ENCODE assay signal across 18 cellular contexts in genomic region chr17:71600137-71600789, GRCh38.
DNase-seq lines count a peak whose midpoint lies in the region; ATAC-seq and TF ChIP-seq lines count a peak whose summit lies in the region.
"Had no signal": no experiment of that assay in that cellular context is flagged by ENCODE, and none has a peak within 500 bp of the region (broad histone marks: within the 10 kb centered on the region; RNA-seq: fewer than 3 reads in every experiment).

No MANE protein-coding gene starts in this region.

- H3K4ac ChIP-seq in trophoblast cell (ENCODE audit: low read depth, low read length): no peak overlapping the region

- H2AFZ ChIP-seq in fibroblast of lung (ENCODE audit: low read length): peak overlapping the region; percentile 27
- H2AFZ ChIP-seq in trophoblast cell (ENCODE audit: insufficient read depth, low read length, poor library complexity): no peak overlapping the region
- H2AFZ ChIP-seq: PC-9 had no signal

- no peak overlapping the region for H3K23ac ChIP-seq in trophoblast cell (ENCODE audit: low read length)

- POLR2A ChIA-PET in HEK293T (lab: Yijun Ruan, JAX): no interaction called here

- H3K79me2 ChIP-seq in fibroblast of lung (ENCODE audit: control insufficient read depth, insufficient read depth, low read length) (no peaks in the 10 kb centered on the region), trophoblast cell (ENCODE audit: control insufficient read depth, insufficient read depth, low read length, poor library complexity) (no peaks in the 10 kb centered on the region)

- H4K12ac ChIP-seq in trophoblast cell (ENCODE audit: low read depth, low read length): no peak overlapping the region

- peak overlapping the region in 1 of 4 experiments; percentile 19 for H3K4me3 ChIP-seq in fibroblast of lung (replicated peaks in 1 of 4; ENCODE audit: control extremely low read depth in 1 of 4, insufficient read depth in 1 of 4, low read depth in 3 of 4, low read length in 4 of 4)
- no peak overlapping the region for H3K4me3 ChIP-seq in trophoblast cell (ENCODE audit: low read depth, low read length)
- H3K4me3 ChIP-seq: PC-9 had no signal

- no peak overlapping the region for H3K9ac ChIP-seq in fibroblast of lung (ENCODE audit: insufficient read depth, low read length)
- H3K9ac ChIP-seq in trophoblast cell (ENCODE audit: low read length): no peak overlapping the region
- H3K9ac ChIP-seq: SK-N-SH had no signal

- no peaks in the 10 kb centered on the region for H3K9me3 ChIP-seq in fibroblast of lung (ENCODE audit: control insufficient read depth, insufficient read depth, low read depth, low read length)
- H3K9me3 ChIP-seq in trophoblast cell (ENCODE audit: insufficient read depth, low read depth, low read length): no peaks in the 10 kb centered on the region
- H3K9me3 ChIP-seq: BE2C, SK-N-SH had no signal

- H3K27me3 ChIP-seq in fibroblast of lung (ENCODE audit: control insufficient read depth, insufficient read depth, low read length): no peaks in the 10 kb centered on the region
- no peaks in the 10 kb centered on the region for H3K27me3 ChIP-seq in trophoblast cell (ENCODE audit: insufficient read depth, low read length)
- H3K27me3 ChIP-seq: BE2C had no signal

- H2BK12ac ChIP-seq in trophoblast cell (ENCODE audit: low read length): peak overlapping the region; percentile 64

- no peak overlapping the region for H2AK5ac ChIP-seq in trophoblast cell (ENCODE audit: low read length)

- no peak overlapping the region for H3K18ac ChIP-seq in trophoblast cell (ENCODE audit: low read length)

- no peak overlapping the region for H3K14ac ChIP-seq in trophoblast cell (ENCODE audit: low read length)

- H2BK5ac ChIP-seq in trophoblast cell (ENCODE audit: low read depth, low read length, poor library complexity): no peak overlapping the region

- TF ChIP-seq CTCF in fibroblast of lung (conservative IDR thresholded peaks at IDR 0.05 in 1 of 2, IDR thresholded peaks at IDR 0.05 in 1 of 2; ENCODE audit: low read depth in 1 of 2, low read length in 2 of 2): no peak

- H2BK120ac ChIP-seq in trophoblast cell (ENCODE audit: insufficient read depth, low read length, poor library complexity): no peak overlapping the region

- no peak for ATAC-seq in HG03521 (IDR thresholded peaks at IDR 0.05; ENCODE audit: unreplicated experiment)
- ATAC-seq: CD8-positive, alpha-beta T cell had no signal

- H3K27ac ChIP-seq in fibroblast of lung (ENCODE audit: insufficient read depth, low read length): no peak overlapping the region
- no peak overlapping the region for H3K27ac ChIP-seq in trophoblast cell (ENCODE audit: low read depth, low read length)
- H3K27ac ChIP-seq: PC-9 had no signal

- H3K4me1 ChIP-seq in fibroblast of lung (ENCODE audit: control insufficient read depth, extremely low read depth, insufficient read depth, low read length) (no peaks in the 10 kb centered on the region), trophoblast cell (ENCODE audit: control insufficient read depth in 1 of 2, insufficient read depth in 2 of 2, low read length in 2 of 2) (peaks cover 0 to 2% of the 10 kb centered on the region in 2 experiments)
- H3K4me1 ChIP-seq: BE2C had no signal

- WGBS in trophoblast cell (ENCODE audit: extremely low coverage, insufficient coverage, insufficient read length): no CpG with 5 or more reads among the region's 8 CpGs

- peak; percentile 55 for DNase-seq in Daoy (ENCODE audit: low read depth)
- peak; percentile 13 for DNase-seq in HEK293T (ENCODE audit: extremely low spot score)
- peak in 1 of 2 donors; percentile 37 for DNase-seq in fibroblast of lung (ENCODE audit: low read depth in 2 of 2)
- no peak for DNase-seq in trophoblast cell
- DNase-seq in A172 (ENCODE audit: low spot score): no peak
- DNase-seq in GM19238 (ENCODE audit: insufficient read length, low spot score): no peak
- DNase-seq: BE2C; CD8-positive, alpha-beta T cell; DND-41; GF-D8; H9; Karpas-422; NCI-H1417 treated with DMSO at 0.1 percent for 48 hours; NCI-H2081; NCI-H524; PC-9; SK-N-SH had no signal

- peak overlapping the region; percentile 13 for H3K4me2 ChIP-seq in fibroblast of lung (ENCODE audit: extremely low read depth, insufficient read depth, low read length)
- H3K4me2 ChIP-seq in trophoblast cell (ENCODE audit: low read length): no peak overlapping the region
- H3K4me2 ChIP-seq: PC-9, SK-N-SH had no signal

- no peak overlapping the region for H4K8ac ChIP-seq in trophoblast cell (ENCODE audit: low read depth, low read length)

- CTCF ChIA-PET in HEK293T (lab: Yijun Ruan, JAX): no interaction called here

- no peaks in the 10 kb centered on the region for H4K20me1 ChIP-seq in fibroblast of lung (ENCODE audit: control insufficient read depth, extremely low read depth, insufficient read depth, low read length)

- H3K79me1 ChIP-seq in trophoblast cell (ENCODE audit: low read length): no peaks in the 10 kb centered on the region

- no peaks in the 10 kb centered on the region for H3K36me3 ChIP-seq in fibroblast of lung (ENCODE audit: control insufficient read depth, insufficient read depth, low read length)
- no peaks in the 10 kb centered on the region for H3K36me3 ChIP-seq in trophoblast cell (ENCODE audit: control insufficient read depth in 1 of 2, insufficient read depth in 2 of 2, low read length in 2 of 2)
- H3K36me3 ChIP-seq: BE2C had no signal

- H4K91ac ChIP-seq in trophoblast cell (ENCODE audit: low read depth, low read length): no peak overlapping the region

TF ChIP-seq in HEK293T, 16 proteins besides CTCF, POLR2A, EP300 and RAD21:
- no peak for TF ChIP-seq HDGF (IDR thresholded peaks at IDR 0.05; ENCODE audit: borderline replicate concordance)
- no peak for TF ChIP-seq ELF4 (IDR thresholded peaks at IDR 0.05)
- no peak for TF ChIP-seq PKNOX1 (IDR thresholded peaks at IDR 0.05)
- no peak for TF ChIP-seq CTBP1 (IDR thresholded peaks at IDR 0.05; ENCODE audit: borderline replicate concordance)
- TF ChIP-seq FOXA1 (IDR thresholded peaks at IDR 0.05): no peak

Comparison
In these comparisons a context has a peak if more than half of its experiments do, and no peak if none do; other contexts are left out.
1. DNase-seq: peak in Daoy (single experiment) and HEK293T (single experiment); none in trophoblast cell (0 of 2), A172 (single experiment) and GM19238 (single experiment).